Comparison of ENCODE assay signal across 8 cellular contexts in the genomic region with DNA sequence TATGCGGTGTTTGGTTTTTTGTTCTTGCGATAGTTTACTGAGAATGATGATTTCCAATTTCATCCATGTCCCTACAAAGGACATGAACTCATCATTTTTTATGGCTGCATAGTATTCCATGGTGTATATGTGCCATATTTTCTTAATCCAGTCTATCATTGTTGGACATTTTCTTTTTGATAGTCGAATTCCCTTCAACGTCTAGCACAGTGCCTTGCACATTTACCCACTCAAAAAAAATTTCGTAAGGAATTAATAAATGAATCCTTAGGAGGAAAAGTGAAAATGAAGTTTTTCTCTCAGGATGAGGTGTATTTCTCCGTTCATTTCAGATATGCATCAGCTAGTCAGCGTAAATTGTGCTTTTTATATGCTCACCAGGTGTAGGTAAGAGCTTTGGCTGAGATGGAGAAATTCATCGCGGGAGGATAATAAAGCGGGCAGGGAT. TPM values are rescaled to one million over a fixed set of nuclear protein-coding genes. Genes with fewer than 3 reads are reported as not detected.
DNase-seq lines count a peak whose midpoint lies in the region; ATAC-seq, FAIRE-seq and TF ChIP-seq lines count a peak whose summit lies in the region.
"Not testable (repeated sequence)": the region's sequence is repeated elsewhere in the genome, so short reads cannot be mapped to it uniquely, and the experiment has no call there.

No MANE protein-coding gene starts in this region.

- not testable (repeated sequence) for H3K27me3 ChIP-seq in BE2C; HUES6 (ENCODE audit: control insufficient read depth, insufficient read depth, low read length); keratinocyte (ENCODE audit: control insufficient read depth, extremely low read depth, insufficient read depth, low read length); neural progenitor cell; stomach smooth muscle (ENCODE audit: control insufficient read depth in 1 of 2, insufficient read depth in 2 of 2, low read length in 2 of 2)

- not testable (repeated sequence) for H3K36me3 ChIP-seq in BE2C; keratinocyte (ENCODE audit: control insufficient read depth in 2 of 2, extremely low read depth in 1 of 2, insufficient read depth in 2 of 2, low read length in 2 of 2); neural progenitor cell; stomach smooth muscle (ENCODE audit: control insufficient read depth in 2 of 2, insufficient read depth in 2 of 2, low read length in 2 of 2)
- H3K36me3 ChIP-seq in HUES6 (ENCODE audit: control insufficient read depth, insufficient read depth, low read length): peaks cover 13% of the 10 kb centered on the region

- not testable (repeated sequence) for H3K9me3 Mint-ChIP-seq in T-cell; activated naive CD8-positive, alpha-beta T cell treated with anti-CD3 and anti-CD28 coated beads, Interleukin-2, amount 50 U/mL, for 24 hours; endothelial cell (ENCODE audit: unreplicated experiment); neural progenitor cell

- not testable (repeated sequence) for FAIRE-seq in keratinocyte (lab: Jason Lieb, UNC)

- TF ChIP-seq CTCF in BE2C (IDR thresholded peaks at IDR 0.05; ENCODE audit: low read depth, low read length); endothelial cell (IDR thresholded peaks at IDR 0.05; ENCODE audit: unreplicated experiment); keratinocyte (optimal IDR thresholded peaks at IDR 0.05 in 1 of 3, IDR thresholded peaks at IDR 0.05 in 1 of 3, conservative IDR thresholded peaks at IDR 0.05 in 1 of 3; ENCODE audit: extremely low read depth in 1 of 3, insufficient read depth in 2 of 3, low read length in 3 of 3); neural progenitor cell (IDR thresholded peaks at IDR 0.05): not testable (repeated sequence)

- peaks cover 0 to 37% of the 10 kb centered on the region in 2 donors for H3K27me3 Mint-ChIP-seq in T-cell
- H3K27me3 Mint-ChIP-seq in activated naive CD8-positive, alpha-beta T cell treated with anti-CD3 and anti-CD28 coated beads, Interleukin-2, amount 50 U/mL, for 24 hours: peaks cover 12% of the 10 kb centered on the region
- not testable (repeated sequence) for H3K27me3 Mint-ChIP-seq in endothelial cell (ENCODE audit: unreplicated experiment); neural progenitor cell (ENCODE audit: insufficient read depth, low read depth)

- H2AFZ ChIP-seq in keratinocyte (ENCODE audit: control insufficient read depth, low read length) (peak overlapping the region; percentile 30), neural progenitor cell (replicated peaks) (peak overlapping the region; percentile 7)

- peak overlapping the region; percentile 88 to 98 (median 90) for H3K4me3 Mint-ChIP-seq in T-cell
- H3K4me3 Mint-ChIP-seq in activated naive CD8-positive, alpha-beta T cell treated with anti-CD3 and anti-CD28 coated beads, Interleukin-2, amount 50 U/mL, for 24 hours: peak overlapping the region; percentile 92
- peak overlapping the region; percentile 95 for H3K4me3 Mint-ChIP-seq in endothelial cell (ENCODE audit: unreplicated experiment)
- peak overlapping the region; percentile 99 for H3K4me3 Mint-ChIP-seq in neural progenitor cell

- H3K27ac Mint-ChIP-seq in T-cell (peak overlapping the region in 1 of 2 donors; percentile 26), endothelial cell (ENCODE audit: unreplicated experiment) (peak overlapping the region; percentile 14), neural progenitor cell (peak overlapping the region; percentile 35)
- H3K27ac Mint-ChIP-seq in activated naive CD8-positive, alpha-beta T cell treated with anti-CD3 and anti-CD28 coated beads, Interleukin-2, amount 50 U/mL, for 24 hours: peak overlapping the region; percentile 88

- H3K36me3 Mint-ChIP-seq in T-cell; endothelial cell (ENCODE audit: low read depth, unreplicated experiment); neural progenitor cell: not testable (repeated sequence)
- peaks cover 26% of the 10 kb centered on the region for H3K36me3 Mint-ChIP-seq in activated naive CD8-positive, alpha-beta T cell treated with anti-CD3 and anti-CD28 coated beads, Interleukin-2, amount 50 U/mL, for 24 hours (ENCODE audit: low read depth)

- H3K4me2 ChIP-seq in keratinocyte (ENCODE audit: control insufficient read depth, extremely low read depth, insufficient read depth, low read depth, low read length) (peak overlapping the region; percentile 80), neural progenitor cell (peak overlapping the region; percentile 82)

- CTCF ChIA-PET in T-cell (lab: Charles Lee): not testable (repeated sequence)

- H3K27ac ChIP-seq in HUES6 (ENCODE audit: low read depth, low read length); keratinocyte (ENCODE audit: control insufficient read depth, insufficient read depth, low read length); neural progenitor cell: not testable (repeated sequence)
- peak overlapping the region; percentile 55 for H3K27ac ChIP-seq in stomach smooth muscle (ENCODE audit: low read length)

- H3K9me3 ChIP-seq in BE2C; HUES6 (ENCODE audit: control insufficient read depth, insufficient read depth, low read depth, low read length); keratinocyte (ENCODE audit: control insufficient read depth, low read depth, low read length); neural progenitor cell (ENCODE audit: low read depth); stomach smooth muscle (ENCODE audit: control insufficient read depth in 2 of 2, low read length in 2 of 2): not testable (repeated sequence)

- not testable (repeated sequence) for DNase-seq in BE2C; T-cell; activated naive CD8-positive, alpha-beta T cell treated with anti-CD3 and anti-CD28 coated beads, Interleukin-2, amount 50 U/mL, for 24 hours; endothelial cell (ENCODE audit: low spot score); keratinocyte (ENCODE audit: low read depth, low spot score); neural progenitor cell (ENCODE audit: low spot score)

- peaks cover 33% of the 10 kb centered on the region for H3K79me2 ChIP-seq in keratinocyte (ENCODE audit: control insufficient read depth, insufficient read depth, low read length)
- H3K79me2 ChIP-seq in neural progenitor cell (ENCODE audit: low read depth): peaks cover 44% of the 10 kb centered on the region

- POLR2A ChIA-PET in T-cell (lab: Charles Lee): interaction anchor here in 1 of 2 donors (0.5 kb wide), 1 partner anchor 547 kb away, joined by 3 read pairs; no protein-coding TSS in a partner anchor

- H3K9ac ChIP-seq in HUES6 (ENCODE audit: low read length): peak overlapping the region; percentile 97
- H3K9ac ChIP-seq in keratinocyte (ENCODE audit: control insufficient read depth, extremely low read depth, insufficient read depth, low read length): peak overlapping the region; percentile 84
- H3K9ac ChIP-seq in neural progenitor cell; stomach smooth muscle (ENCODE audit: low read length in 2 of 2): not testable (repeated sequence)

- peak overlapping the region; percentile 87 for H3K4me3 ChIP-seq in BE2C (ENCODE audit: low read depth, low read length)
- peak overlapping the region; percentile 92 for H3K4me3 ChIP-seq in HUES6 (ENCODE audit: low read depth, low read length)
- peak overlapping the region; percentile 32 to 73 (median 62) for H3K4me3 ChIP-seq in keratinocyte (ENCODE audit: control insufficient read depth in 2 of 3, extremely low read depth in 1 of 3, insufficient read depth in 2 of 3, low read depth in 1 of 3, low read length in 3 of 3)
- peak overlapping the region; percentile 83 for H3K4me3 ChIP-seq in neural progenitor cell
- H3K4me3 ChIP-seq in stomach smooth muscle (ENCODE audit: low read length in 2 of 2): peak overlapping the region; percentile 83 to 92

- not testable (repeated sequence) for ATAC-seq in T-cell (replicated peaks in 1 of 4); activated naive CD8-positive, alpha-beta T cell treated with anti-CD3 and anti-CD28 coated beads, Interleukin-2, amount 50 U/mL, for 24 hours

- H3F3A ChIP-seq in neural progenitor cell (ENCODE audit: low read depth): peaks cover 40% of the 10 kb centered on the region

- H4K20me1 ChIP-seq in keratinocyte (ENCODE audit: control insufficient read depth, extremely low read depth, insufficient read depth, low read length): not testable (repeated sequence)
- H4K20me1 ChIP-seq in neural progenitor cell (ENCODE audit: low read depth): peaks cover 33% of the 10 kb centered on the region

- dilution Hi-C loops in keratinocyte (cut with MboI; ENCODE audit: extremely low pct_ligation_motif_present, low sequenced_read_pairs): not testable (repeated sequence)

- H3K9me1 ChIP-seq in keratinocyte (ENCODE audit: control insufficient read depth, extremely low read depth, insufficient read depth, low read length): not testable (repeated sequence)

- not testable (repeated sequence) for H3K4me1 ChIP-seq in BE2C
- H3K4me1 ChIP-seq in HUES6 (ENCODE audit: control insufficient read depth, insufficient read depth, low read length) (peaks cover 33% of the 10 kb centered on the region), keratinocyte (ENCODE audit: control insufficient read depth, extremely low read depth, insufficient read depth, low read length) (peaks cover 28% of the 10 kb centered on the region), neural progenitor cell (peaks cover 35% of the 10 kb centered on the region), stomach smooth muscle (ENCODE audit: control insufficient read depth, insufficient read depth, low read length) (peaks cover 27% of the 10 kb centered on the region)

- peaks cover 18 to 34% (median 25%) of the 10 kb centered on the region in 3 donors for H3K4me1 Mint-ChIP-seq in T-cell
- H3K4me1 Mint-ChIP-seq in activated naive CD8-positive, alpha-beta T cell treated with anti-CD3 and anti-CD28 coated beads, Interleukin-2, amount 50 U/mL, for 24 hours: peaks cover 34% of the 10 kb centered on the region
- peaks cover 38% of the 10 kb centered on the region for H3K4me1 Mint-ChIP-seq in endothelial cell (ENCODE audit: unreplicated experiment)
- peaks cover 33% of the 10 kb centered on the region for H3K4me1 Mint-ChIP-seq in neural progenitor cell

RNA-seq across cellular contexts. Expression of gene PHGDH, which starts 0.4 kb away (rescaled TPM):
- polyA plus RNA-seq in BE2C (2012; ENCODE audit: insufficient read depth, insufficient read length, low read depth): 436 TPM
- total RNA-seq in T-cell (10 to 100 TPM in 3 of 5 donors, 1 to 10 TPM in 2; 7.8 to 27.4 (median 14.3) TPM), endothelial cell (ENCODE audit: unreplicated experiment) (137 TPM), neural progenitor cell (ENCODE audit: low replicate concordance) (166 and 204 TPM in 2 replicates)
- 20.8 to 40.3 TPM (median 29.1 TPM) in 3 replicates for polyA plus RNA-seq in keratinocyte
- 91.3 TPM for polyA plus RNA-seq in keratinocyte (2011; ENCODE audit: low read depth)
- 12.3 and 21.0 TPM in 2 replicates for polyA plus RNA-seq in keratinocyte (2011; cell fraction: cytosol; rRNA removed)
- 15.2 and 17.6 TPM in 2 replicates for polyA plus RNA-seq in keratinocyte (2011; cell fraction: nucleus; rRNA removed)
- 69.9 and 79.4 TPM in 2 replicates for polyA plus RNA-seq in keratinocyte (2012; ENCODE audit: low replicate concordance)
- polyA minus RNA-seq in keratinocyte: 31.6 to 64.3 TPM (median 62.2 TPM) in 3 replicates
- 30.5 TPM for polyA minus RNA-seq in keratinocyte (2011; cell fraction: cytosol; rRNA and poly(A)+ RNA removed)
- 9.3 and 9.9 TPM in 2 replicates for polyA minus RNA-seq in keratinocyte (2011; cell fraction: nucleus; rRNA and poly(A)+ RNA removed)

RNA-seq across cellular contexts. Expression of gene HMGCS2, which starts 57.3 kb away (rescaled TPM):
- polyA plus RNA-seq in BE2C (2012; ENCODE audit: insufficient read depth, insufficient read length, low read depth): not detected
- under 1 TPM in 3 of 5 donors, not detected in 2; 0.35 to 0.82 (median 0.56) TPM for total RNA-seq in T-cell
- not detected for total RNA-seq in endothelial cell (ENCODE audit: unreplicated experiment)
- polyA plus RNA-seq in keratinocyte: 0.05 TPM in 1 of 3 replicates, not detected in the others
- not detected for polyA plus RNA-seq in keratinocyte (2011; ENCODE audit: low read depth)
- not detected in 2 replicates for polyA plus RNA-seq in keratinocyte (2011; cell fraction: cytosol; rRNA removed)
- polyA plus RNA-seq in keratinocyte (2011; cell fraction: nucleus; rRNA removed): not detected in 2 replicates
- not detected in 2 replicates for polyA plus RNA-seq in keratinocyte (2012; ENCODE audit: low replicate concordance)
- polyA minus RNA-seq in keratinocyte: not detected in 3 replicates
- not detected for polyA minus RNA-seq in keratinocyte (2011; cell fraction: cytosol; rRNA and poly(A)+ RNA removed)
- not detected in 2 replicates for polyA minus RNA-seq in keratinocyte (2011; cell fraction: nucleus; rRNA and poly(A)+ RNA removed)
- not detected in 2 replicates for total RNA-seq in neural progenitor cell (ENCODE audit: low replicate concordance)
